Comparison of ENCODE assay signal across 8 cellular contexts in genomic region chr2:239400907-239401449, GRCh38. TPM values are rescaled to one million over a fixed set of nuclear protein-coding genes. Genes with fewer than 3 reads are reported as not detected.
DNase-seq lines count a peak whose midpoint lies in the region; ATAC-seq lines count a peak whose summit lies in the region.

Gene HDAC4 (minus strand): TSS chr2:239401020. CDS start chr2:239352699, 48,321 bp downstream.

- DNase-seq in GM04503 (ENCODE audit: low read depth) (peak; percentile 83), NCI-H1105 (lab: John Stamatoyannopoulos, UW) (peak; percentile 99), SKM-1 treated with dmso at 0.1 percent for 144 hours (lab: John Stamatoyannopoulos, UW; ENCODE audit: unreplicated experiment) (peak; percentile 97), globus pallidus (ENCODE audit: low spot score) (peak; percentile 99), non-pigmented ciliary epithelial cell (ENCODE audit: low read depth) (peak; percentile 87), substantia nigra (lab: John Stamatoyannopoulos, UW) (peak; percentile 98 to 100 (median 100))
- DNase-seq in activated naive CD4-positive, alpha-beta T cell treated with anti-CD3 and anti-CD28 coated beads, Interleukin-2, amount 50 U/mL, for 72 hours (ENCODE audit: low spot score in 2 of 2) = peak; percentile 98 to 100

- ATAC-seq in HG02642 (IDR thresholded peaks at IDR 0.05; ENCODE audit: poor library complexity, unreplicated experiment) = peak; percentile 92
- ATAC-seq in activated naive CD4-positive, alpha-beta T cell treated with anti-CD3 and anti-CD28 coated beads, Interleukin-2, amount 50 U/mL, for 72 hours = peak; percentile 91 to 92

- peaks cover 18 to 19% of the 10 kb centered on the region in 2 donors for H3K36me3 Mint-ChIP-seq in activated naive CD4-positive, alpha-beta T cell treated with anti-CD3 and anti-CD28 coated beads, Interleukin-2, amount 50 U/mL, for 72 hours

- H3K27ac Mint-ChIP-seq in activated naive CD4-positive, alpha-beta T cell treated with anti-CD3 and anti-CD28 coated beads, Interleukin-2, amount 50 U/mL, for 72 hours = peak within 1 kb of the TSS; percentile 97 to 100

- peak within 1 kb of the TSS; percentile 100 for H3K27ac ChIP-seq in substantia nigra (ENCODE audit: low read depth, low read length, poor library complexity, severe bottlenecking)

- no peaks in the 10 kb centered on the region for H3K9me3 Mint-ChIP-seq in activated naive CD4-positive, alpha-beta T cell treated with anti-CD3 and anti-CD28 coated beads, Interleukin-2, amount 50 U/mL, for 72 hours

RNA-seq across cellular contexts. Expression of gene HDAC4, which starts in this region (rescaled TPM):
- total RNA-seq in activated naive CD4-positive, alpha-beta T cell treated with anti-CD3 and anti-CD28 coated beads, Interleukin-2, amount 50 U/mL, for 72 hours = 10 to 100 TPM; 34.1 to 39.1 TPM

Comparison
In these comparisons a context has a peak if more than half of its experiments do, and no peak if none do; other contexts are left out.
1. Peak in every context shown above with its lines: DNase-seq, ATAC-seq and H3K27ac ChIP-seq.